9 cellular contexts compared by ENCODE assay signal in the genomic region with DNA sequence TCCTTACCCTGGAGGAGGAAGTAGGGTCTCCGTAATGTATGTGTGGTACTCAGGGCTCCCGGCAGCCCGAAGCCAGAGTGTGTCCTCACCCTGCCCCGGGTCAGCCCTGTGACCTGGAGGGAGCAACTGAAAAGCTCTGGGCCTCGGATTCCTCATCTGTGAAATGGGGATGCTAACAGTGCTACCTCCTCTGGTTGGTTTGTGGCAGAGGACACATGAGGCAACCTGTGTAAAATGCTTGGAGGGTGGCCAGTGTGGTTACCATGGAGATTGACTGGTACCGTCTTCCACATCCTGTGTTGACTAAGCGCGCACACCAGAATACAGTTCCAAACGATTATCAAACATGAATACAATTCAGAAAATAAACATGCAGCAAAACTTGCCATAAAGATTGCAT.
DNase-seq lines count a peak whose midpoint lies in the region; TF ChIP-seq lines count a peak whose summit lies in the region.
"Had no signal": no experiment of that assay in that cellular context is flagged by ENCODE, and none has a peak within 500 bp of the region (broad histone marks: within the 10 kb centered on the region; RNA-seq: fewer than 3 reads in every experiment).

No MANE protein-coding gene starts in this region.

- no peak for TF ChIP-seq POLR2A in vagina (IDR thresholded peaks at IDR 0.05)

- intact Hi-C loops in vagina (cut with DNase I), result no loop called here

- H3K27me3 ChIP-seq in vagina, result no peaks in the 10 kb centered on the region
- H3K27me3 ChIP-seq: cardiac muscle cell had no signal

- no peaks in the 10 kb centered on the region for H3K36me3 ChIP-seq in vagina
- H3K36me3 ChIP-seq: cardiac muscle cell had no signal

- H3K4me1 ChIP-seq in vagina, result no peaks in the 10 kb centered on the region

- H3K27ac ChIP-seq in vagina, result no peak overlapping the region
- H3K27ac ChIP-seq: cardiac muscle cell had no signal

- H3K9me3 ChIP-seq in vagina, result no peaks in the 10 kb centered on the region

- no peak overlapping the region for H3K4me3 ChIP-seq in vagina
- H3K4me3 ChIP-seq: cardiac muscle cell had no signal

- DNase-seq in NCI-H2081 treated with DMSO at 0.1 percent for 48 hours (lab: John Stamatoyannopoulos, UW) (peak; percentile 18), fibroblast of gingiva (ENCODE audit: low read depth) (peak; percentile 37), vagina (ENCODE audit: extremely low spot score in 2 of 2) (no peak), HCEC 1CT (no peak), GOT3 (lab: John Stamatoyannopoulos, UW) (no peak), epidermal melanocyte (ENCODE audit: insufficient read length, low spot score) (no peak)
- DNase-seq in activated CD8-positive, alpha-beta memory T cell treated with anti-CD3 and anti-CD28 coated beads for 1 hour (ENCODE audit: extremely low read depth in 1 of 2, low read depth in 1 of 2), result peak; percentile 33 to 56
- DNase-seq in stimulated activated CD8-positive, alpha-beta memory T cell treated with anti-CD3 and anti-CD28 coated beads, Interleukin-15, amount 100 ng/mL, for 48 hours (ENCODE audit: low read depth in 2 of 2), result peak; percentile 56 to 66

- no peak for TF ChIP-seq CTCF in vagina (IDR thresholded peaks at IDR 0.05)

Comparison
In these comparisons a context has a peak if more than half of its experiments do, and no peak if none do; other contexts are left out.
1. DNase-seq: peak in NCI-H2081 treated with DMSO at 0.1 percent for 48 hours (single experiment), activated CD8-positive, alpha-beta memory T cell treated with anti-CD3 and anti-CD28 coated beads for 1 hour (2 of 2), fibroblast of gingiva (single experiment) and stimulated activated CD8-positive, alpha-beta memory T cell treated with anti-CD3 and anti-CD28 coated beads, Interleukin-15, amount 100 ng/mL, for 48 hours (2 of 2); none in vagina (0 of 2), HCEC 1CT (single experiment), GOT3 (single experiment) and epidermal melanocyte (single experiment).